Comparison of ENCODE assay signal across 8 cellular contexts in genomic region chr3:197891-198491, GRCh38. TPM values are rescaled to one million over a fixed set of nuclear protein-coding genes. Genes with fewer than 3 reads are reported as not detected.
DNase-seq lines count a peak whose midpoint lies in the region; ATAC-seq and TF ChIP-seq lines count a peak whose summit lies in the region.

No MANE protein-coding gene starts in this region.

- H3K4me1 Mint-ChIP-seq in GM23338, result no peaks in the 10 kb centered on the region

- no peaks in the 10 kb centered on the region for H4K20me1 ChIP-seq in GM23338 (replicated peaks; ENCODE audit: insufficient read depth)

- peak overlapping the region; percentile 85 for H3K4me3 ChIP-seq in GM23338
- H3K4me3 ChIP-seq in astrocyte of the spinal cord (ENCODE audit: low read depth, low read length), result peak overlapping the region; percentile 36
- no peak overlapping the region for H3K4me3 ChIP-seq in mucosa of descending colon

- H3K36me3 ChIP-seq in GM23338 (ENCODE audit: insufficient read depth) (no peaks in the 10 kb centered on the region), mucosa of descending colon (ENCODE audit: low read depth) (no peaks in the 10 kb centered on the region)

- H3K4me1 ChIP-seq in GM23338 (ENCODE audit: insufficient read depth) (peaks cover 22% of the 10 kb centered on the region), mucosa of descending colon (ENCODE audit: low read depth) (peaks cover 2% of the 10 kb centered on the region)

- intact Hi-C loops in mucosa of descending colon (cut with DNase I, micrococcal nuclease), result no loop called here

- DNase-seq in AG20443 (ENCODE audit: low spot score), result peak; percentile 18
- DNase-seq in GM23338 (ENCODE audit: low spot score), result peak; percentile 41
- DNase-seq in astrocyte of the spinal cord (ENCODE audit: low read depth, low spot score), result no peak
- peak in 2 of 3 donors; percentile 18 to 49 for DNase-seq in mucosa of descending colon
- DNase-seq in GM10266 (ENCODE audit: extremely low spot score), result no peak
- no peak for DNase-seq in effector CD8-positive, alpha-beta T cell (lab: John Stamatoyannopoulos, UW)
- no peak for DNase-seq in NOMO-1 treated with DMSO at 0.1 percent for 48 hours (lab: John Stamatoyannopoulos, UW; ENCODE audit: unreplicated experiment)
- DNase-seq in NCI-H2171 (lab: John Stamatoyannopoulos, UW), result no peak

- H3K27ac ChIP-seq in GM23338 (ENCODE audit: low read depth), result no peak overlapping the region

- no peaks in the 10 kb centered on the region for H3K79me2 ChIP-seq in GM23338 (replicated peaks; ENCODE audit: insufficient read depth)

- in situ Hi-C loops in astrocyte of the spinal cord (cut with HindIII; ENCODE audit: low sequenced_read_pairs), result no loop called here

- no peaks in the 10 kb centered on the region for H3K9me3 ChIP-seq in mucosa of descending colon

- peak overlapping the region; percentile 94 for H2AFZ ChIP-seq in GM23338

- H3K27me3 Mint-ChIP-seq in GM23338 (ENCODE audit: insufficient read depth, low read depth, poor library complexity), result peaks cover 4% of the 10 kb centered on the region

- peaks cover 88% of the 10 kb centered on the region for H3K9me3 Mint-ChIP-seq in GM23338

- H3K27me3 ChIP-seq in GM23338 (ENCODE audit: insufficient read depth), result peaks cover 63% of the 10 kb centered on the region

- no peak overlapping the region for H3K27ac Mint-ChIP-seq in GM23338

- no peak for ATAC-seq in GM23338
- ATAC-seq in mucosa of descending colon, result peak; percentile 22

- TF ChIP-seq CTCF in GM23338 (conservative IDR thresholded peaks at IDR 0.05; ENCODE audit: low read depth in 2 of 2) (no peak), astrocyte of the spinal cord (IDR thresholded peaks at IDR 0.05; ENCODE audit: low read depth, low read length) (no peak), mucosa of descending colon (IDR thresholded peaks at IDR 0.05) (no peak), GM10266 (IDR thresholded peaks at IDR 0.05; ENCODE audit: control insufficient read depth, insufficient read depth, low read depth, missing control alignments) (no peak)

- H3F3A ChIP-seq in GM23338 (replicated peaks; ENCODE audit: low read depth), result no peaks in the 10 kb centered on the region; the same call in 1 of the 2 replicates

- no peak overlapping the region for H3K4me3 Mint-ChIP-seq in GM23338

- H3K4me2 ChIP-seq in GM23338, result peak overlapping the region; percentile 99

- peaks cover 25% of the 10 kb centered on the region for H3K36me3 Mint-ChIP-seq in GM23338 (ENCODE audit: low read depth)

- no peaks in the 10 kb centered on the region for H3K9me2 ChIP-seq in GM23338 (ENCODE audit: insufficient read depth)

TF ChIP-seq in GM23338, 12 proteins besides CTCF, POLR2A, EP300 and RAD21:
- TF ChIP-seq EZH2 (IDR thresholded peaks at IDR 0.05; ENCODE audit: low read depth, unreplicated experiment), result peak; percentile 24
- no peak for TF ChIP-seq ETS1 (IDR thresholded peaks at IDR 0.05)

RNA-seq across cellular contexts. Expression of gene CHL1, which starts 1.4 kb away (rescaled TPM):
- total RNA-seq in GM23338 (2014; rRNA removed; shearing (Covaris generic)), result 1.6 and 1.9 TPM in 2 replicates
- polyA plus RNA-seq in GM23338 (2016; fragmentation: Nextera tagmentation; extraction: Ambion mirVana), result 1.4 and 2.6 TPM in 2 replicates
- total RNA-seq in mucosa of descending colon, result 10 to 100 TPM in 1 of 3 donors, 1 to 10 TPM in 2; 9.1 to 48.8 (median 9.3) TPM

Comparison
In these comparisons a context has a peak if more than half of its experiments do, and no peak if none do; other contexts are left out.
1. DNase-seq: peak in AG20443 (single experiment), GM23338 (single experiment) and mucosa of descending colon (2 of 3); none in astrocyte of the spinal cord (single experiment), GM10266 (single experiment), effector CD8-positive, alpha-beta T cell (single experiment), NOMO-1 treated with DMSO at 0.1 percent for 48 hours (single experiment) and NCI-H2171 (single experiment).